ENCODE assay signal across 8 cellular contexts in genomic region chr10:12241810-12242529, GRCh38. TPM values are rescaled to one million over a fixed set of nuclear protein-coding genes. Genes with fewer than 3 reads are reported as not detected.
DNase-seq lines count a peak whose midpoint lies in the region; ATAC-seq and TF ChIP-seq lines count a peak whose summit lies in the region.

No MANE protein-coding gene starts in this region.

- H3K23me2 ChIP-seq in H9 (ENCODE audit: insufficient read length, low read depth, low read length, poor library complexity, severe bottlenecking) = no peaks in the 10 kb centered on the region

- ATAC-seq in heart right ventricle (peak; percentile 48 to 95 (median 81)), HG02763 (IDR thresholded peaks at IDR 0.05; ENCODE audit: unreplicated experiment) (no peak), GM21737 (IDR thresholded peaks at IDR 0.05; ENCODE audit: unreplicated experiment) (no peak)

- H3K27ac Mint-ChIP-seq in H9 = peak overlapping the region in 2 of 3 experiments; percentile 18 to 70; a peak in 3 of 7 replicates
- peak overlapping the region; percentile 85 for H3K27ac Mint-ChIP-seq in activated CD4-positive, alpha-beta T cell treated with anti-CD3 and anti-CD28 coated beads, Interleukin-2, amount 10 ng/mL, durations not matched to agents 24 days and 14 days

- no peak overlapping the region for H4K91ac ChIP-seq in H9 (ENCODE audit: insufficient read length, low read depth, low read length)

- H3K36me3 Mint-ChIP-seq in H9 (ENCODE audit: insufficient read depth in 1 of 3, low read depth in 3 of 3) = peaks cover 40 to 81% (median 68%) of the 10 kb centered on the region in 3 experiments; a peak in 6 of 7 replicates
- H3K36me3 Mint-ChIP-seq in activated CD4-positive, alpha-beta T cell treated with anti-CD3 and anti-CD28 coated beads, Interleukin-2, amount 10 ng/mL, durations not matched to agents 24 days and 14 days (ENCODE audit: low read depth) = peaks cover 66% of the 10 kb centered on the region

- DNase-seq in H9 (no peak), heart right ventricle (peak; percentile 26 to 31), transverse colon (no peak), globus pallidus (ENCODE audit: low spot score) (no peak)
- DNase-seq in activated CD4-positive, alpha-beta T cell treated with anti-CD3 and anti-CD28 coated beads, Interleukin-2, amount 10 ng/mL, durations not matched to agents 24 days and 14 days = peak; percentile 67
- peak; percentile 14 to 63 (median 46) for DNase-seq in stimulated activated CD4-positive, alpha-beta T cell treated with anti-CD3 and anti-CD28 coated beads, TNF-alpha, amount 100 ng/mL, for 24 hours (ENCODE audit: low read depth in 3 of 3)

- H3K79me2 ChIP-seq in H9 (ENCODE audit: insufficient read depth, low read length) = no peaks in the 10 kb centered on the region

- no CpG with 5 or more reads among the region's 19 CpGs for WGBS in H9 (ENCODE audit: extremely low coverage, insufficient read length, low lambda C conversion rate)
- WGBS in heart right ventricle, 2 donors = 25 to 27% methylated on average over 19 of the region's 19 CpGs
- WGBS in transverse colon (ENCODE audit: low coverage in 1 of 2), 2 donors = 67 to 100% methylated on average over 1 to 19 of the region's 19 CpGs

- H3K9me3 Mint-ChIP-seq in H9 = no peaks in the 10 kb centered on the region
- no peaks in the 10 kb centered on the region for H3K9me3 Mint-ChIP-seq in activated CD4-positive, alpha-beta T cell treated with anti-CD3 and anti-CD28 coated beads, Interleukin-2, amount 10 ng/mL, durations not matched to agents 24 days and 14 days

- in situ Hi-C loops in transverse colon (cut with MboI; ENCODE audit: low pct_ligation_motif_present in 1 of 4, low pct_unique_long_range_greater_than_20kb in 1 of 4, low sequenced_read_pairs in 3 of 4) = no loop called here

- no peak overlapping the region for H3K23ac ChIP-seq in H9 (ENCODE audit: insufficient read length, low read depth, low read length)

- no peak overlapping the region for H2BK5ac ChIP-seq in H9 (ENCODE audit: insufficient read length, low read length)

- no peaks in the 10 kb centered on the region for H3K27me3 Mint-ChIP-seq in H9 (ENCODE audit: low read depth)
- no peaks in the 10 kb centered on the region for H3K27me3 Mint-ChIP-seq in activated CD4-positive, alpha-beta T cell treated with anti-CD3 and anti-CD28 coated beads, Interleukin-2, amount 10 ng/mL, durations not matched to agents 24 days and 14 days

- no peaks in the 10 kb centered on the region for H3K27me3 ChIP-seq in H9 (ENCODE audit: insufficient read depth, low read length)
- no peaks in the 10 kb centered on the region for H3K27me3 ChIP-seq in heart right ventricle
- H3K27me3 ChIP-seq in transverse colon = no peaks in the 10 kb centered on the region

- no peak for TF ChIP-seq EP300 in transverse colon (IDR thresholded peaks at IDR 0.05; ENCODE audit: low read depth)

- TF ChIP-seq POLR2A in transverse colon (IDR thresholded peaks at IDR 0.05) = no peak

- H4K8ac ChIP-seq in H9 (replicated peaks; ENCODE audit: insufficient read length, low read depth, low read length) = no peak overlapping the region

- H3K4me1 Mint-ChIP-seq in H9 = no peaks in the 10 kb centered on the region
- peaks cover 25% of the 10 kb centered on the region for H3K4me1 Mint-ChIP-seq in activated CD4-positive, alpha-beta T cell treated with anti-CD3 and anti-CD28 coated beads, Interleukin-2, amount 10 ng/mL, durations not matched to agents 24 days and 14 days

- intact Hi-C loops in activated CD4-positive, alpha-beta T cell treated with anti-CD3 and anti-CD28 coated beads, Interleukin-2, amount 10 ng/mL, durations not matched to agents 24 days and 14 days (cut with micrococcal nuclease) = loop anchor here (5.0 kb wide), 1 partner anchor 120 kb away; no protein-coding TSS in a partner anchor
- intact Hi-C loops in heart right ventricle (cut with DNase I) (no loop called here), transverse colon (cut with DNase I; ENCODE audit: low total_unique reads) (no loop called here)

- H4K20me1 ChIP-seq in H9 (ENCODE audit: control insufficient read depth, insufficient read depth, insufficient read length) = no peaks in the 10 kb centered on the region

- TF ChIP-seq CTCF in H9 (conservative IDR thresholded peaks at IDR 0.05) (no peak), heart right ventricle (IDR thresholded peaks at IDR 0.05) (no peak), transverse colon (IDR thresholded peaks at IDR 0.05) (no peak)

- no peak overlapping the region for H3K9ac ChIP-seq in H9 (ENCODE audit: extremely low read depth, insufficient read length, low read length)

- H3T11ph ChIP-seq in H9 (ENCODE audit: low read length) = no peak overlapping the region

- H3K56ac ChIP-seq in H9 (ENCODE audit: insufficient read length, low read depth, low read length) = no peak overlapping the region

- no peak overlapping the region for H2BK15ac ChIP-seq in H9 (ENCODE audit: low read depth, low read length)

- no peak overlapping the region for H2BK20ac ChIP-seq in H9 (ENCODE audit: low read depth, low read length, poor library complexity, severe bottlenecking)

- H3K4ac ChIP-seq in H9 (ENCODE audit: low read depth, low read length) = no peak overlapping the region

- no peak overlapping the region for H2AK5ac ChIP-seq in H9 (ENCODE audit: insufficient read length, low read length)

- H3K27ac ChIP-seq in H9 (ENCODE audit: insufficient read length, low read depth, low read length) (no peak overlapping the region), heart right ventricle (peak overlapping the region in 9 of 10 donors; percentile 39 to 90 (median 61)), transverse colon (peak overlapping the region in 2 of 4 donors; percentile 17 to 33)

- no peak overlapping the region for H3K14ac ChIP-seq in H9 (ENCODE audit: insufficient read depth, low read length)

- H2AFZ ChIP-seq in H9 (ENCODE audit: low read length) = no peak overlapping the region

- no peak overlapping the region for H2BK120ac ChIP-seq in H9 (ENCODE audit: low read depth, low read length, poor library complexity, severe bottlenecking)

- H3K4me2 ChIP-seq in H9 (ENCODE audit: insufficient read depth, insufficient read length, low read length) = no peak overlapping the region

- H4K5ac ChIP-seq in H9 (ENCODE audit: insufficient read length, low read depth, low read length) = no peak overlapping the region

- H3K36me3 ChIP-seq in heart right ventricle = peaks cover 0 to 74% (median 29%) of the 10 kb centered on the region in 9 donors
- H3K36me3 ChIP-seq in transverse colon = peaks cover 0 to 32% (median 11%) of the 10 kb centered on the region in 4 donors

- no peak overlapping the region for H2BK12ac ChIP-seq in H9 (ENCODE audit: insufficient read length, low read depth, low read length)

- H3K4me1 ChIP-seq in H9 (ENCODE audit: insufficient read depth, low read length) (no peaks in the 10 kb centered on the region), heart right ventricle (peaks cover 5 to 40% (median 22%) of the 10 kb centered on the region in 9 donors), transverse colon (peaks cover 0 to 18% (median 8%) of the 10 kb centered on the region in 4 donors)

- no peaks in the 10 kb centered on the region for H3K79me1 ChIP-seq in H9 (ENCODE audit: insufficient read depth, low read depth, low read length, poor library complexity, severe bottlenecking)

- H3K4me3 Mint-ChIP-seq in H9 = no peak overlapping the region
- H3K4me3 Mint-ChIP-seq in activated CD4-positive, alpha-beta T cell treated with anti-CD3 and anti-CD28 coated beads, Interleukin-2, amount 10 ng/mL, durations not matched to agents 24 days and 14 days = peak overlapping the region; percentile 65

- H3K9me3 ChIP-seq in H9 (ENCODE audit: control insufficient read depth, low read depth, low read length) (no peaks in the 10 kb centered on the region), heart right ventricle (no peaks in the 10 kb centered on the region), transverse colon (no peaks in the 10 kb centered on the region)

- H3K4me3 ChIP-seq in heart right ventricle (no peak overlapping the region), transverse colon (no peak overlapping the region)

- H3K18ac ChIP-seq in H9 (ENCODE audit: insufficient read length, low read depth, low read length) = no peak overlapping the region

RNA-seq across cellular contexts. Expression of gene CDC123, which starts 46.0 kb away (rescaled TPM):
- total RNA-seq in H9 (2021) = 154 and 159 TPM in 2 replicates
- 184 and 185 TPM in 2 replicates for total RNA-seq in activated CD4-positive, alpha-beta T cell treated with anti-CD3 and anti-CD28 coated beads, Interleukin-2, amount 10 ng/mL, durations not matched to agents 24 days and 14 days
- 10 to 100 TPM; 35.0 to 57.6 (median 47.3) TPM for total RNA-seq in heart right ventricle
- 10 to 100 TPM; 22.2 to 47.5 TPM for polyA plus RNA-seq in heart right ventricle
- 10 to 100 TPM; 47.8 to 80.8 (median 53.6) TPM for total RNA-seq in transverse colon

RNA-seq across cellular contexts. Expression of gene NUDT5, which starts 46.3 kb away (rescaled TPM):
- total RNA-seq in H9 (2021) (109 and 117 TPM in 2 replicates), heart right ventricle (10 to 100 TPM in 3 of 10 donors, 1 to 10 TPM in 7; 3.3 to 15.4 (median 7.0) TPM), transverse colon (10 to 100 TPM; 12.5 to 38.9 (median 17.8) TPM)
- 123 and 128 TPM in 2 replicates for total RNA-seq in activated CD4-positive, alpha-beta T cell treated with anti-CD3 and anti-CD28 coated beads, Interleukin-2, amount 10 ng/mL, durations not matched to agents 24 days and 14 days
- polyA plus RNA-seq in heart right ventricle = 10 to 100 TPM in 1 of 2 donors, 1 to 10 TPM in 1; 9.7 to 22.9 TPM

Comparison
In these comparisons a context has a peak if more than half of its experiments do, and no peak if none do; other contexts are left out.
1. DNase-seq: peak in activated CD4-positive, alpha-beta T cell treated with anti-CD3 and anti-CD28 coated beads, Interleukin-2, amount 10 ng/mL, durations not matched to agents 24 days and 14 days (single experiment), heart right ventricle (2 of 2) and stimulated activated CD4-positive, alpha-beta T cell treated with anti-CD3 and anti-CD28 coated beads, TNF-alpha, amount 100 ng/mL, for 24 hours (3 of 3); none in H9 (single experiment), transverse colon (single experiment) and globus pallidus (single experiment).
2. ATAC-seq: peak in heart right ventricle (8 of 8); none in HG02763 (single experiment) and GM21737 (single experiment).